ENCODE assay signal across 18 cellular contexts in genomic region chr3:56966104-56966503, GRCh38.
A peak's percentile ranks its signal among the peaks of the same experiment; 100 is the strongest.
DNase-seq lines count a peak whose midpoint lies in the region; ATAC-seq, FAIRE-seq and TF ChIP-seq lines count a peak whose summit lies in the region.
"Had no signal": no experiment of that assay in that cellular context is flagged by ENCODE, and none has a peak within 500 bp of the region (broad histone marks: within the 10 kb centered on the region; RNA-seq: fewer than 3 reads in every experiment).

No MANE protein-coding gene starts in this region.

- peaks cover 3 to 4% of the 10 kb centered on the region in 2 donors for H3K9me3 Mint-ChIP-seq in activated naive CD4-positive, alpha-beta T cell treated with anti-CD3 and anti-CD28 coated beads, Interleukin-2, amount 50 U/mL, for 72 hours
- H3K9me3 Mint-ChIP-seq in activated naive CD4-positive, alpha-beta T cell treated with anti-CD3 and anti-CD28 coated beads for 36 hours: peaks cover 1% of the 10 kb centered on the region
- H3K9me3 Mint-ChIP-seq: HFFc6 had no signal

- H4K20me1 ChIP-seq in OCI-LY3 (ENCODE audit: insufficient read depth, low read length) (no peaks in the 10 kb centered on the region), GM12878 (ENCODE audit: control insufficient read depth, insufficient read depth) (no peaks in the 10 kb centered on the region)

- H3K9ac ChIP-seq in OCI-LY3 (ENCODE audit: low read length) (no peak overlapping the region), GM12878 (ENCODE audit: control insufficient read depth, insufficient read depth, low read length) (no peak overlapping the region)

- no peaks in the 10 kb centered on the region for H3K79me2 ChIP-seq in OCI-LY3 (ENCODE audit: low read length)
- H3K79me2 ChIP-seq in GM12878 (ENCODE audit: control insufficient read depth, insufficient read depth, low read length): no peaks in the 10 kb centered on the region

- RAD21 ChIA-PET in GM12878 (lab: Charles Lee; ENCODE audit: unreplicated experiment): interaction anchor here (1.1 to 1.9 kb wide), 3 partner anchors 23 to 168 kb away, joined by 3 to 7 read pairs (median 4); no protein-coding TSS in a partner anchor

- no peak overlapping the region for H2AFZ ChIP-seq in OCI-LY3 (ENCODE audit: low read depth, low read length)
- no peak overlapping the region for H2AFZ ChIP-seq in GM12878 (ENCODE audit: control insufficient read depth, low read depth, low read length)

- FAIRE-seq in GM12878 (lab: Jason Lieb, UNC): no peak
- FAIRE-seq: A204.1, D721Med had no signal

- no peak for TF ChIP-seq RAD21 in GM12878 (IDR thresholded peaks at IDR 0.05; ENCODE audit: insufficient read depth, low read depth, low read length)

- H3K9me3 ChIP-seq in OCI-LY3 (ENCODE audit: insufficient read depth, low read length) (no peaks in the 10 kb centered on the region), GM12878 (replicated peaks; ENCODE audit: control insufficient read depth, insufficient read depth, low read length) (no peaks in the 10 kb centered on the region), Peyer's patch (no peaks in the 10 kb centered on the region)
- H3K9me3 ChIP-seq: Caco-2 had no signal

- H3K4me3 ChIP-seq in OCI-LY3 (ENCODE audit: low read length): no peak overlapping the region
- H3K4me3 ChIP-seq in GM12878: no peak overlapping the region
- H3K4me3 ChIP-seq in Peyer's patch: no peak overlapping the region

- POLR2A ChIA-PET in GM12878 (lab: Charles Lee): no interaction called here

- CTCF ChIA-PET in activated naive CD4-positive, alpha-beta T cell treated with anti-CD3 and anti-CD28 coated beads for 36 hours (lab: Charles Lee): no interaction called here
- CTCF ChIA-PET in GM12878 (lab: Yijun Ruan, JAX): interaction anchor here (1.0 kb wide), 1 partner anchor 8 kb away, joined by 3 read pairs; no protein-coding TSS in a partner anchor

- intact Hi-C loops in activated naive CD4-positive, alpha-beta T cell treated with anti-CD3 and anti-CD28 coated beads for 36 hours (cut with micrococcal nuclease): no loop called here
- intact Hi-C loops in GM12878 (cut with micrococcal nuclease; ENCODE audit: unreplicated experiment): no loop called here

- H3K36me3 ChIP-seq in OCI-LY3 (replicated peaks; ENCODE audit: low read depth, low read length): no peaks in the 10 kb centered on the region
- H3K36me3 ChIP-seq in GM12878 (ENCODE audit: control insufficient read depth in 2 of 2, insufficient read depth in 2 of 2, low read length in 1 of 2): no peaks in the 10 kb centered on the region
- H3K36me3 ChIP-seq in Peyer's patch: no peaks in the 10 kb centered on the region

- DNase-seq in activated naive CD4-positive, alpha-beta T cell treated with anti-CD3 and anti-CD28 coated beads, Interleukin-2, amount 50 U/mL, for 72 hours (ENCODE audit: low spot score in 2 of 2): no peak
- DNase-seq in activated naive CD4-positive, alpha-beta T cell treated with anti-CD3 and anti-CD28 coated beads for 36 hours: no peak
- DNase-seq in GM12878 (ENCODE audit: low read depth, low spot score) (no peak), Peyer's patch (no peak), NCI-H1417 (lab: John Stamatoyannopoulos, UW) (no peak)
- DNase-seq: ACHN; Caco-2; CD4-positive, alpha-beta T cell; GDM1; GOT3; H7; HFFc6 had no signal

- TF ChIP-seq POLR2A in GM12878 (IDR thresholded peaks at IDR 0.05; ENCODE audit: low read depth, low read length) (no peak), Peyer's patch (IDR thresholded peaks at IDR 0.05) (no peak)

- TF ChIP-seq EP300 in GM12878 (IDR thresholded peaks at IDR 0.05; ENCODE audit: borderline replicate concordance in 1 of 2, control insufficient read depth in 1 of 2, low read depth in 2 of 2, low read length in 2 of 2): no peak

- H3K27ac Mint-ChIP-seq in activated naive CD4-positive, alpha-beta T cell treated with anti-CD3 and anti-CD28 coated beads, Interleukin-2, amount 50 U/mL, for 72 hours: no peak overlapping the region
- no peak overlapping the region for H3K27ac Mint-ChIP-seq in activated naive CD4-positive, alpha-beta T cell treated with anti-CD3 and anti-CD28 coated beads for 36 hours
- H3K27ac Mint-ChIP-seq: CD4-positive, alpha-beta T cell; HFFc6 had no signal

- no TSS peak for BruUV-seq in GM12878 (replicated peaks; lab: Mats Ljungman, UMichigan)

- H3K36me3 Mint-ChIP-seq in activated naive CD4-positive, alpha-beta T cell treated with anti-CD3 and anti-CD28 coated beads, Interleukin-2, amount 50 U/mL, for 72 hours: peaks cover 0 to 4% of the 10 kb centered on the region in 2 donors
- H3K36me3 Mint-ChIP-seq in activated naive CD4-positive, alpha-beta T cell treated with anti-CD3 and anti-CD28 coated beads for 36 hours (ENCODE audit: low read depth): no peaks in the 10 kb centered on the region

- H3K4me3 Mint-ChIP-seq in activated naive CD4-positive, alpha-beta T cell treated with anti-CD3 and anti-CD28 coated beads for 36 hours: no peak overlapping the region
- H3K4me3 Mint-ChIP-seq: CD4-positive, alpha-beta T cell; HFFc6 had no signal

- H3K27me3 Mint-ChIP-seq in activated naive CD4-positive, alpha-beta T cell treated with anti-CD3 and anti-CD28 coated beads for 36 hours (ENCODE audit: low read depth): no peaks in the 10 kb centered on the region
- H3K27me3 Mint-ChIP-seq: CD4-positive, alpha-beta T cell had no signal

- peaks cover 7% of the 10 kb centered on the region for H3K4me1 Mint-ChIP-seq in activated naive CD4-positive, alpha-beta T cell treated with anti-CD3 and anti-CD28 coated beads for 36 hours (ENCODE audit: low read depth)

- H3K27ac ChIP-seq in OCI-LY3 (ENCODE audit: low read length) (no peak overlapping the region), GM12878 (ENCODE audit: control insufficient read depth, insufficient read depth) (no peak overlapping the region), Peyer's patch (no peak overlapping the region)
- H3K27ac ChIP-seq: C4-2B, HL-60 had no signal

- H3K4me2 ChIP-seq in OCI-LY3 (ENCODE audit: low read length): peak overlapping the region; percentile 35; the same call in 1 of the 2 replicates
- no peak overlapping the region for H3K4me2 ChIP-seq in GM12878 (ENCODE audit: control insufficient read depth, insufficient read depth)

- SMC1A ChIA-PET in GM12878 (lab: Charles Lee; ENCODE audit: uncharacterized antibody, unreplicated experiment): interaction anchor here (1.1 to 1.7 kb wide), 4 partner anchors 48 to 167 kb away, joined by 3 to 4 read pairs (median 4); no protein-coding TSS in a partner anchor

- TF ChIP-seq CTCF in OCI-LY3 (IDR thresholded peaks at IDR 0.05; ENCODE audit: low read depth, low read length): no peak
- TF ChIP-seq CTCF in GM12878 (IDR thresholded peaks at IDR 0.05 in 2 of 3, conservative IDR thresholded peaks at IDR 0.05 in 1 of 3; ENCODE audit: control insufficient read depth in 2 of 3, extremely low read depth in 1 of 3, insufficient read depth in 1 of 3, low read depth in 3 of 3, low read length in 3 of 3): no peak
- no peak for TF ChIP-seq CTCF in Peyer's patch (IDR thresholded peaks at IDR 0.05)

- in situ Hi-C loops in GM12878 (cut with MboI): no loop called here

- peaks cover 28% of the 10 kb centered on the region for H3K27me3 ChIP-seq in OCI-LY3 (ENCODE audit: low read depth, low read length)
- H3K27me3 ChIP-seq in GM12878 (replicated peaks in 1 of 2; ENCODE audit: control insufficient read depth in 2 of 2, insufficient read depth in 2 of 2, low read length in 1 of 2): no peaks in the 10 kb centered on the region
- H3K27me3 ChIP-seq in Peyer's patch: no peaks in the 10 kb centered on the region

- H3K4me1 ChIP-seq in OCI-LY3 (ENCODE audit: low read length): peaks cover 49% of the 10 kb centered on the region
- H3K4me1 ChIP-seq in GM12878 (ENCODE audit: control insufficient read depth, insufficient read depth, low read length): peaks cover 4% of the 10 kb centered on the region; the same call in 1 of the 2 replicates
- H3K4me1 ChIP-seq in Peyer's patch: no peaks in the 10 kb centered on the region
- H3K4me1 ChIP-seq: Caco-2 had no signal

- ATAC-seq in activated naive CD4-positive, alpha-beta T cell treated with anti-CD3 and anti-CD28 coated beads, Interleukin-2, amount 50 U/mL, for 72 hours: peak; percentile 46 to 63
- ATAC-seq in GM12878: 0 out of 3 replicates have a peak, but pooled peaks have one; percentile 36
- ATAC-seq: HCT116 had no signal

- 35% methylated on average over 1 of the region's 1 CpG for WGBS in GM12878 (ENCODE audit: insufficient coverage, insufficient replicate concordance, low lambda C conversion rate, missing lambda C conversion rate)

TF ChIP-seq in GM12878, 131 proteins besides CTCF, POLR2A, EP300 and RAD21 (continues in another document):
- TF ChIP-seq BCL11A (IDR thresholded peaks at IDR 0.05; ENCODE audit: low read depth, low read length) (no peak), SIX5 (IDR thresholded peaks at IDR 0.05; ENCODE audit: low read depth, low read length, severe bottlenecking) (no peak), TARDBP (IDR thresholded peaks at IDR 0.05; ENCODE audit: borderline replicate concordance) (no peak), BRCA1 (IDR thresholded peaks at IDR 0.05; ENCODE audit: low read depth, low read length) (no peak), NKRF (conservative IDR thresholded peaks at IDR 0.05) (no peak), CBX3 (IDR thresholded peaks at IDR 0.05; ENCODE audit: borderline replicate concordance, low read depth) (no peak), SUZ12 (IDR thresholded peaks at IDR 0.05; ENCODE audit: unreplicated experiment) (no peak), PAX8 (IDR thresholded peaks at IDR 0.05) (no peak), NR2F1 (conservative IDR thresholded peaks at IDR 0.05) (no peak), RUNX3 (IDR thresholded peaks at IDR 0.05; ENCODE audit: low read length) (no peak), JUNB (IDR thresholded peaks at IDR 0.05) (no peak), MYB (IDR thresholded peaks at IDR 0.05; ENCODE audit: borderline replicate concordance, low read depth, low read length) (no peak), FOS (IDR thresholded peaks at IDR 0.05; ENCODE audit: borderline replicate concordance, extremely low read depth, insufficient read length) (no peak)
